8 cellular contexts compared by ENCODE assay signal in genomic region chr15:91852741-91853500, GRCh38.
DNase-seq lines count a peak whose midpoint lies in the region; ATAC-seq lines count a peak whose summit lies in the region.

No MANE protein-coding gene starts in this region.

- DNase-seq in AG20443 (ENCODE audit: low spot score) (peak; percentile 93), NOMO-1 (lab: John Stamatoyannopoulos, UW; ENCODE audit: unreplicated experiment in 2 of 2) (peak; percentile 86 to 88), activated T-cell treated with anti-CD3 and anti-CD28 coated beads for 1 hour (ENCODE audit: low read depth) (peak; percentile 66), epidermal melanocyte (ENCODE audit: insufficient read length, low spot score) (peak; percentile 64), midbrain (lab: John Stamatoyannopoulos, UW) (peak; percentile 91)
- DNase-seq in stimulated activated CD8-positive, alpha-beta memory T cell treated with anti-CD3 and anti-CD28 coated beads, Interleukin-2, amount 100 ng/mL, for 48 hours (ENCODE audit: low read depth in 2 of 2) = peak; percentile 62

- ATAC-seq in GM19025 (IDR thresholded peaks at IDR 0.05; ENCODE audit: low read depth, unreplicated experiment) (peak; percentile 38), HG03175 (IDR thresholded peaks at IDR 0.05; ENCODE audit: unreplicated experiment) (peak; percentile 52)

Comparison
In these comparisons a context has a peak if more than half of its experiments do, and no peak if none do; other contexts are left out.
1. Peak in every context shown above with its lines: DNase-seq and ATAC-seq.